10 cellular contexts compared by ENCODE assay signal in the genomic region with DNA sequence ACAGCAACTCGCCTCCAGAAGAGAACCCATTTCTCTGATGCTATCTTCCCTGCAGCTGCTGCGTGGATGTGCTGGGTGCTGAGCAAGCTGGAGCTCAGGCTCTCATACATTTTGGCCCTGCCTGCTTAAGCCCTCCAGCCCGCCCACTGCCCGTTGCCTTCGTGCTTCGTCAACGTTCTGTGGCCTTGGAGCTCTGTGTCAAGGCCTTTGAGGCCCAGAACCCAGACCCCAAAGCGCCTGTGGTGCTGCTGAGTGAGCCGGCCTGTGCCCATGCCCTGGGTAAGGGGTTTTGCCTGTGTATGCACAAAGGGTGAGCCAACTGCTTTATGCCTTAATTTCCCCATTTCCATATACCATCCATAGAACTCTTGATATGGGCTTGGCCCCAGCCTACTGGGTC. TPM values are rescaled to one million over a fixed set of nuclear protein-coding genes. Genes with fewer than 3 reads are reported as not detected.
DNase-seq lines count a peak whose midpoint lies in the region; ATAC-seq and TF ChIP-seq lines count a peak whose summit lies in the region.
"Had no signal": no experiment of that assay in that cellular context is flagged by ENCODE, and none has a peak within 500 bp of the region (broad histone marks: within the 10 kb centered on the region; RNA-seq: fewer than 3 reads in every experiment).

No MANE protein-coding gene starts in this region.

- CTCF ChIA-PET in activated CD4-positive, alpha-beta memory T cell treated with anti-CD3 and anti-CD28 coated beads for 36 hours (lab: Charles Lee): interaction anchor here (0.9 to 2.6 kb wide), 3 partner anchors 25 to 76 kb away, joined by 3 to 12 read pairs (median 10); a partner anchor contains a TSS

- H3K4me1 Mint-ChIP-seq in activated T-cell treated with anti-CD3 and anti-CD28 coated beads, Interleukin-2, amount 50 U/mL, for 4 hours (ENCODE audit: low read depth): peaks cover 37% of the 10 kb centered on the region
- H3K4me1 Mint-ChIP-seq in activated CD4-positive, alpha-beta memory T cell treated with anti-CD3 and anti-CD28 coated beads for 36 hours (ENCODE audit: low read depth): peaks cover 34% of the 10 kb centered on the region

- H3K9me3 ChIP-seq in spleen: no peaks in the 10 kb centered on the region

- H3K27me3 Mint-ChIP-seq in activated T-cell treated with anti-CD3 and anti-CD28 coated beads, Interleukin-2, amount 50 U/mL, for 4 hours (ENCODE audit: low read depth): no peaks in the 10 kb centered on the region
- H3K27me3 Mint-ChIP-seq in activated CD4-positive, alpha-beta memory T cell treated with anti-CD3 and anti-CD28 coated beads for 36 hours: no peaks in the 10 kb centered on the region

- peak overlapping the region; percentile 99 for H3K4me3 Mint-ChIP-seq in activated T-cell treated with anti-CD3 and anti-CD28 coated beads, Interleukin-2, amount 50 U/mL, for 4 hours
- peak overlapping the region; percentile 95 for H3K4me3 Mint-ChIP-seq in activated CD4-positive, alpha-beta memory T cell treated with anti-CD3 and anti-CD28 coated beads for 36 hours

- H3K4me3 ChIP-seq in foreskin fibroblast (ENCODE audit: low read depth in 1 of 2, low read length in 2 of 2) (peak overlapping the region; percentile 83 to 90), spleen (peak overlapping the region in 7 of 8 donors; percentile 78 to 97 (median 95))

- POLR2A ChIA-PET in activated CD4-positive, alpha-beta memory T cell treated with anti-CD3 and anti-CD28 coated beads for 36 hours (lab: Charles Lee): interaction anchor here (1.5 to 2.6 kb wide), 2 partner anchors 36 to 264 kb away, joined by 3 to 7 read pairs; a partner anchor contains a TSS

- 83 to 93% (median 88%) methylated on average over 9 of the region's 9 CpGs for WGBS in spleen, 5 donors

- H3K36me3 Mint-ChIP-seq in activated T-cell treated with anti-CD3 and anti-CD28 coated beads, Interleukin-2, amount 50 U/mL, for 4 hours (ENCODE audit: insufficient read depth): peaks cover 22% of the 10 kb centered on the region
- H3K36me3 Mint-ChIP-seq in activated CD4-positive, alpha-beta memory T cell treated with anti-CD3 and anti-CD28 coated beads for 36 hours: peaks cover 13% of the 10 kb centered on the region

- peaks cover 21 to 49% (median 35%) of the 10 kb centered on the region in 6 donors for H3K4me1 ChIP-seq in spleen

- no peak for TF ChIP-seq CTCF in foreskin fibroblast (IDR thresholded peaks at IDR 0.05; ENCODE audit: low read depth, low read length)
- no peak for TF ChIP-seq CTCF in spleen (IDR thresholded peaks at IDR 0.05 in 8 of 11, conservative IDR thresholded peaks at IDR 0.05 in 3 of 11)

- no peaks in the 10 kb centered on the region for H3K27me3 ChIP-seq in spleen (replicated peaks in 1 of 7)

- intact Hi-C loops in activated CD4-positive, alpha-beta memory T cell treated with anti-CD3 and anti-CD28 coated beads for 36 hours (cut with micrococcal nuclease): loop anchor here (5.0 kb wide), 1 partner anchor 241 kb away; a partner anchor contains a TSS
- intact Hi-C loops in spleen (cut with DNase I; ENCODE audit: low total_unique reads): no loop called here

- no peak for ATAC-seq in activated T-cell treated with anti-CD3 and anti-CD28 coated beads, Interleukin-2, amount 50 U/mL, for 4 hours
- ATAC-seq in HG02678 (IDR thresholded peaks at IDR 0.05; ENCODE audit: unreplicated experiment) (no peak), HG02852 (IDR thresholded peaks at IDR 0.05; ENCODE audit: unreplicated experiment) (no peak), HG03521 (IDR thresholded peaks at IDR 0.05; ENCODE audit: unreplicated experiment) (no peak)

- no peak overlapping the region for H3K27ac ChIP-seq in spleen
- H3K27ac ChIP-seq: WERI-Rb-1 had no signal

- no peak for TF ChIP-seq POLR2A in spleen (IDR thresholded peaks at IDR 0.05)

- no peak for DNase-seq in activated T-cell treated with anti-CD3 and anti-CD28 coated beads, Interleukin-2, amount 50 U/mL, for 4 hours
- no peak for DNase-seq in activated T-cell treated with anti-CD3 and anti-CD28 coated beads for 4 hours
- DNase-seq in activated CD4-positive, alpha-beta memory T cell treated with anti-CD3 and anti-CD28 coated beads for 36 hours: no peak
- no peak for DNase-seq in foreskin fibroblast
- no peak for DNase-seq in spleen
- DNase-seq: NCI-H226, WERI-Rb-1 had no signal

- peaks cover 0 to 47% (median 12%) of the 10 kb centered on the region in 6 donors for H3K36me3 ChIP-seq in spleen

- no peaks in the 10 kb centered on the region for H3K9me3 Mint-ChIP-seq in activated T-cell treated with anti-CD3 and anti-CD28 coated beads, Interleukin-2, amount 50 U/mL, for 4 hours
- no peaks in the 10 kb centered on the region for H3K9me3 Mint-ChIP-seq in activated CD4-positive, alpha-beta memory T cell treated with anti-CD3 and anti-CD28 coated beads for 36 hours

- H3K27ac Mint-ChIP-seq in activated CD4-positive, alpha-beta memory T cell treated with anti-CD3 and anti-CD28 coated beads for 36 hours: no peak overlapping the region

RNA-seq across cellular contexts. Expression of a gene that starts 1.1 kb away (rescaled TPM):
- total RNA-seq in activated T-cell treated with anti-CD3 and anti-CD28 coated beads, Interleukin-2, amount 50 U/mL, for 4 hours: 100 to 1,000 TPM; 128 to 151 (median 145) TPM
- 10 to 100 TPM; 24.8 to 26.9 TPM for total RNA-seq in activated CD4-positive, alpha-beta memory T cell treated with anti-CD3 and anti-CD28 coated beads for 36 hours
- 10 to 100 TPM; 22.9 to 36.5 (median 26.1) TPM for total RNA-seq in spleen
- 10 to 100 TPM; 15.7 to 24.6 (median 17.6) TPM for polyA plus RNA-seq in spleen

RNA-seq across cellular contexts. Expression of a gene that starts 3.8 kb away (rescaled TPM):
- total RNA-seq in activated T-cell treated with anti-CD3 and anti-CD28 coated beads, Interleukin-2, amount 50 U/mL, for 4 hours: 100 to 1,000 TPM; 202 to 210 (median 209) TPM
- 10 to 100 TPM; 84.8 to 85.1 TPM for total RNA-seq in activated CD4-positive, alpha-beta memory T cell treated with anti-CD3 and anti-CD28 coated beads for 36 hours
- 100 to 1,000 TPM; 124 to 219 (median 133) TPM for total RNA-seq in spleen
- polyA plus RNA-seq in spleen: 100 to 1,000 TPM; 176 to 205 (median 177) TPM

RNA-seq across cellular contexts. Expression of a gene that starts 8.1 kb away (rescaled TPM):
- 10 to 100 TPM; 32.1 to 35.1 (median 33.7) TPM for total RNA-seq in activated T-cell treated with anti-CD3 and anti-CD28 coated beads, Interleukin-2, amount 50 U/mL, for 4 hours
- 10 to 100 TPM; 26.1 TPM for total RNA-seq in activated CD4-positive, alpha-beta memory T cell treated with anti-CD3 and anti-CD28 coated beads for 36 hours
- total RNA-seq in spleen: 10 to 100 TPM; 11.4 to 23.3 (median 13.2) TPM
- polyA plus RNA-seq in spleen: 10 to 100 TPM in 1 of 3 donors, 1 to 10 TPM in 2; 7.0 to 13.7 (median 7.7) TPM

RNA-seq across cellular contexts. Expression of a gene that starts 20.5 kb away (rescaled TPM):
- total RNA-seq in activated T-cell treated with anti-CD3 and anti-CD28 coated beads, Interleukin-2, amount 50 U/mL, for 4 hours: 1 to 10 TPM; 1.0 to 1.8 (median 1.2) TPM
- total RNA-seq in activated CD4-positive, alpha-beta memory T cell treated with anti-CD3 and anti-CD28 coated beads for 36 hours: 1 to 10 TPM; 2.7 to 2.8 TPM
- 1 to 10 TPM; 3.3 to 7.0 (median 5.0) TPM for total RNA-seq in spleen
- polyA plus RNA-seq in spleen: 10 to 100 TPM in 2 of 3 donors, 1 to 10 TPM in 1; 7.5 to 25.9 (median 14.5) TPM

RNA-seq across cellular contexts. Expression of a gene that starts 24.2 kb away (rescaled TPM):
- 10 to 100 TPM; 27.5 to 31.9 (median 28.2) TPM for total RNA-seq in activated T-cell treated with anti-CD3 and anti-CD28 coated beads, Interleukin-2, amount 50 U/mL, for 4 hours
- 10 to 100 TPM; 13.3 TPM for total RNA-seq in activated CD4-positive, alpha-beta memory T cell treated with anti-CD3 and anti-CD28 coated beads for 36 hours
- total RNA-seq in spleen: 10 to 100 TPM; 18.2 to 27.4 (median 22.6) TPM
- polyA plus RNA-seq in spleen: 10 to 100 TPM; 10.5 to 19.4 (median 16.4) TPM
